Comparison of ENCODE assay signal across 8 cellular contexts in genomic region chr10:119103687-119104652, GRCh38. TPM values are rescaled to one million over a fixed set of nuclear protein-coding genes. Genes with fewer than 3 reads are reported as not detected.
DNase-seq lines count a peak whose midpoint lies in the region; ATAC-seq lines count a peak whose summit lies in the region.

Gene DENND10, plus strand, starts transcription at chr10:119104113. Its CDS starts 30 bp downstream, at chr10:119104143.

- no peaks in the 10 kb centered on the region for H3K9me3 Mint-ChIP-seq in activated T-cell treated with anti-CD3 and anti-CD28 coated beads, Interleukin-2, amount 50 U/mL, for 4 hours

- H3K9ac ChIP-seq in muscle layer of colon (ENCODE audit: low read length) = no peak within 1 kb of the TSS

- peak within 1 kb of the TSS; percentile 58 for H3K27ac ChIP-seq in muscle layer of colon (ENCODE audit: low read depth, low read length)

- H3K4me1 Mint-ChIP-seq in activated T-cell treated with anti-CD3 and anti-CD28 coated beads, Interleukin-2, amount 50 U/mL, for 4 hours (ENCODE audit: low read depth) = peaks cover 22% of the 10 kb centered on the region

- H3K36me3 ChIP-seq in muscle layer of colon (ENCODE audit: insufficient read depth, low read length) = peaks cover 4% of the 10 kb centered on the region

- DNase-seq in AG20443 (ENCODE audit: low spot score) (peak; percentile 99), NOMO-1 treated with DMSO at 0.1 percent for 48 hours (lab: John Stamatoyannopoulos, UW; ENCODE audit: unreplicated experiment) (peak; percentile 44)
- peak; percentile 76 for DNase-seq in activated T-cell treated with anti-CD3 and anti-CD28 coated beads, Interleukin-2, amount 50 U/mL, for 4 hours
- DNase-seq in stimulated activated CD8-positive, alpha-beta memory T cell treated with anti-CD3 and anti-CD28 coated beads, Interleukin-4, amount 100 ng/mL, for 48 hours = peak; percentile 84

- no peaks in the 10 kb centered on the region for H3K9me3 ChIP-seq in muscle layer of colon (ENCODE audit: low read length)

- peak within 1 kb of the TSS; percentile 76 for H3K4me3 Mint-ChIP-seq in activated T-cell treated with anti-CD3 and anti-CD28 coated beads, Interleukin-2, amount 50 U/mL, for 4 hours

- H3K27me3 ChIP-seq in muscle layer of colon (ENCODE audit: control insufficient read depth in 1 of 2, insufficient read depth in 2 of 2, low read length in 2 of 2) = no peaks in the 10 kb centered on the region

- H3K36me3 Mint-ChIP-seq in activated T-cell treated with anti-CD3 and anti-CD28 coated beads, Interleukin-2, amount 50 U/mL, for 4 hours (ENCODE audit: insufficient read depth) = peaks cover 6% of the 10 kb centered on the region

- peak within 1 kb of the TSS; percentile 55 to 61 for H3K4me3 ChIP-seq in muscle layer of colon (ENCODE audit: low read depth in 1 of 2, low read length in 2 of 2)

- no peaks in the 10 kb centered on the region for H3K27me3 Mint-ChIP-seq in activated T-cell treated with anti-CD3 and anti-CD28 coated beads, Interleukin-2, amount 50 U/mL, for 4 hours (ENCODE audit: low read depth)

- H3K4me1 ChIP-seq in muscle layer of colon (ENCODE audit: insufficient read depth, low read length) = peaks cover 8% of the 10 kb centered on the region

- ATAC-seq in GM18868 (IDR thresholded peaks at IDR 0.05; ENCODE audit: unreplicated experiment) (peak; percentile 87), HG03103 (IDR thresholded peaks at IDR 0.05; ENCODE audit: low read depth, unreplicated experiment) (peak; percentile 82), esophagus mucosa (peak; percentile 86)
- ATAC-seq in activated T-cell treated with anti-CD3 and anti-CD28 coated beads, Interleukin-2, amount 50 U/mL, for 4 hours = peak; percentile 88 to 91

RNA-seq across cellular contexts. Expression of gene DENND10, which starts in this region (rescaled TPM):
- 10 to 100 TPM; 12.7 to 15.3 (median 13.8) TPM for total RNA-seq in activated T-cell treated with anti-CD3 and anti-CD28 coated beads, Interleukin-2, amount 50 U/mL, for 4 hours
- total RNA-seq in esophagus mucosa = 38.3 TPM

Comparison
In these comparisons a context has a peak if more than half of its experiments do, and no peak if none do; other contexts are left out.
1. Peak in every context shown above with its lines: DNase-seq, ATAC-seq, H3K4me3 ChIP-seq and H3K27ac ChIP-seq.
2. DNase-seq: peak in every context shown above with its lines; median percentile 99 in AG20443; 84 in stimulated activated CD8-positive, alpha-beta memory T cell treated with anti-CD3 and anti-CD28 coated beads, Interleukin-4, amount 100 ng/mL, for 48 hours; 76 in activated T-cell treated with anti-CD3 and anti-CD28 coated beads, Interleukin-2, amount 50 U/mL, for 4 hours; 44 in NOMO-1 treated with DMSO at 0.1 percent for 48 hours.